ENCODE assay signal across 23 cellular contexts in genomic region chr18:23485386-23485785, GRCh38.
"Had no signal": no experiment of that assay in that cellular context is flagged by ENCODE, and none has a peak within 500 bp of the region (broad histone marks: within the 10 kb centered on the region; RNA-seq: fewer than 3 reads in every experiment).

No MANE protein-coding gene starts in this region.

- H3K27me3 Mint-ChIP-seq: memory B cell, naive B cell, progenitor cell of endocrine pancreas had no signal

- H3K36me3 ChIP-seq: ovary had no signal

- H3K4me3 ChIP-seq: dorsolateral prefrontal cortex, esophagus squamous epithelium, gastroesophageal sphincter, left ventricle myocardium inferior, lower lobe of right lung, ovary, suprapubic skin, tibial artery, upper lobe of right lung, vagina had no signal

- H3K27ac ChIP-seq: dorsolateral prefrontal cortex, left ventricle myocardium inferior, lower lobe of right lung, ovary, suprapubic skin, upper lobe of right lung, vagina had no signal

- DNase-seq: cortex of kidney; dorsolateral prefrontal cortex; effector CD8-positive, alpha-beta T cell; esophagus squamous epithelium; glutamatergic neuron; kidney; left cardiac atrium; left ventricle myocardium inferior; lower lobe of right lung; midbrain; naive B cell; ovary; right cardiac atrium; small intestine; stimulated activated CD4-positive, alpha-beta T cell treated with anti-CD3 and anti-CD28 coated beads, Interleukin-12 subunit alpha, Interleukin-12 subunit beta, amount 100 ng/mL, for 4 hours; stimulated activated naive CD8-positive, alpha-beta T cell treated with anti-CD3 and anti-CD28 coated beads, Interleukin-15, Interleukin-2, amounts not matched to agents 100 U/mL and 50 U/mL, for 24 hours; tibial artery; upper lobe of right lung had no signal

- H3K27ac Mint-ChIP-seq: memory B cell, progenitor cell of endocrine pancreas had no signal

- H3K9me3 ChIP-seq: esophagus squamous epithelium, gastroesophageal sphincter, left ventricle myocardium inferior, lower lobe of right lung, ovary, suprapubic skin, tibial artery, upper lobe of right lung, vagina had no signal

- H3K27me3 ChIP-seq: dorsolateral prefrontal cortex, esophagus squamous epithelium, gastroesophageal sphincter, ovary, suprapubic skin, tibial artery, upper lobe of right lung, vagina had no signal

- H3K9me3 Mint-ChIP-seq: memory B cell had no signal

- ATAC-seq: gastroesophageal sphincter; left cardiac atrium; lower lobe of right lung; right cardiac atrium; stimulated activated naive CD8-positive, alpha-beta T cell treated with anti-CD3 and anti-CD28 coated beads, Interleukin-15, Interleukin-2, amounts not matched to agents 100 U/mL and 50 U/mL, for 24 hours; upper lobe of right lung had no signal
